ENCODE assay signal across 15 cellular contexts in the genomic region with DNA sequence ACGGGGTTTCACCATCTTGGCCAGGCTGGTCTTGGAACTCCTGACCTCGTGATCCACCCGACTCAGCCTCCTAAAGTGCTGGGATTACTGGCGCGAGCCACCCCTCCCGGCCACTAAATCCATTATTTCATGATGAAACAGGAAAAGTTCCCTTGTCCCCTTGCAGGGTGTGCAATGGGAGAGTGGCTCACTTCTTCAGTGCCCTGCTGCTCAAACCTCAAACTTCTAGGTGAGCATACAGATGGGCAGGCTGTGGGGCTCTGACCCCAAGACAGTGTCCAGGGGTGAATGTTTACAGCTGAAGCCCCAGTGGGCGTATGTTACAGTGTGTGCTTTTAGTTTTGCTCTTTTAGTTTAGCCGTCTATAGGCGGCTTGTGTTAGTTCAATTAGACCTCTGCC. TPM values are rescaled to one million over a fixed set of nuclear protein-coding genes. Genes with fewer than 3 reads are reported as not detected.
A peak's percentile ranks its signal among the peaks of the same experiment; 100 is the strongest.
DNase-seq lines count a peak whose midpoint lies in the region; ATAC-seq and TF ChIP-seq lines count a peak whose summit lies in the region.
"Had no signal": no experiment of that assay in that cellular context is flagged by ENCODE, and none has a peak within 500 bp of the region (broad histone marks: within the 10 kb centered on the region; RNA-seq: fewer than 3 reads in every experiment).

No MANE protein-coding gene starts in this region.

- 78 to 81% methylated on average over 9 of the region's 9 CpGs for WGBS in sigmoid colon, 2 donors

- ATAC-seq in SK-N-SH treated with all-trans-retinoic acid at 6 μM for 48 hours, result peak; percentile 9; the same call in 2 of the 3 replicates
- no peak for ATAC-seq in GM21825 (IDR thresholded peaks at IDR 0.05; ENCODE audit: unreplicated experiment)
- no peak for ATAC-seq in GM21717 (IDR thresholded peaks at IDR 0.05; ENCODE audit: unreplicated experiment)
- ATAC-seq: T-cell had no signal

- TF ChIP-seq EP300 in sigmoid colon (IDR thresholded peaks at IDR 0.05), result no peak

- peaks cover 44% of the 10 kb centered on the region for H3K36me3 Mint-ChIP-seq in Calu3 (ENCODE audit: insufficient read depth, unreplicated experiment)
- H3K36me3 Mint-ChIP-seq: naive thymus-derived CD4-positive, alpha-beta T cell; T-cell had no signal

- no peak for TF ChIP-seq CTCF in Calu3 (IDR thresholded peaks at IDR 0.05; ENCODE audit: unreplicated experiment)
- TF ChIP-seq CTCF in left ventricle myocardium inferior (IDR thresholded peaks at IDR 0.05; ENCODE audit: borderline replicate concordance), result no peak
- no peak for TF ChIP-seq CTCF in sigmoid colon (IDR thresholded peaks at IDR 0.05)

- DNase-seq in Calu3 (no peak), left ventricle myocardium inferior (no peak), sigmoid colon (no peak), OCI-M1 (lab: John Stamatoyannopoulos, UW) (no peak), T1000 (lab: John Stamatoyannopoulos, UW) (no peak)
- DNase-seq: activated CD4-positive, alpha-beta T cell treated with anti-CD3 and anti-CD28 coated beads for 48 hours; BE2C; Karpas-422; naive thymus-derived CD4-positive, alpha-beta T cell; NCI-H1930; T-cell had no signal

- no peak for TF ChIP-seq POLR2A in sigmoid colon (IDR thresholded peaks at IDR 0.05)

- intact Hi-C loops in Calu3 (cut with micrococcal nuclease; ENCODE audit: unreplicated experiment), result no loop called here
- intact Hi-C loops in left ventricle myocardium inferior (cut with micrococcal nuclease), result no loop called here
- intact Hi-C loops in sigmoid colon (cut with DNase I), result no loop called here

- no peaks in the 10 kb centered on the region for H3K27me3 Mint-ChIP-seq in Calu3 (ENCODE audit: unreplicated experiment)
- H3K27me3 Mint-ChIP-seq: T-cell had no signal

- no peaks in the 10 kb centered on the region for H3K9me3 Mint-ChIP-seq in Calu3 (ENCODE audit: low read depth, unreplicated experiment)
- H3K9me3 Mint-ChIP-seq: activated T-helper 1 cell treated with anti-CD3 and anti-CD28 coated beads, Interleukin-12 subunit alpha, Interleukin-12 subunit beta, Interleukin-2, Interleukin-4 antibody, amounts not matched to agents 30 ng/mL and 10 ng/mL and 1 ng/mL, durations not matched to agents 14 hours and 24 hours and 36 hours; naive thymus-derived CD4-positive, alpha-beta T cell; T-cell had no signal

- H3K4me3 ChIP-seq in left ventricle myocardium inferior (peak overlapping the region; percentile 43), sigmoid colon (peak overlapping the region in 3 of 4 donors; percentile 31 to 42 (median 41))

- H3K27ac Mint-ChIP-seq in Calu3 (ENCODE audit: unreplicated experiment), result peak overlapping the region; percentile 23
- H3K27ac Mint-ChIP-seq: activated T-helper 1 cell treated with anti-CD3 and anti-CD28 coated beads, Interleukin-12 subunit alpha, Interleukin-12 subunit beta, Interleukin-2, Interleukin-4 antibody, amounts not matched to agents 30 ng/mL and 10 ng/mL and 1 ng/mL, durations not matched to agents 14 hours and 24 hours and 36 hours; naive thymus-derived CD4-positive, alpha-beta T cell; T-cell had no signal

- H3K27ac ChIP-seq in left ventricle myocardium inferior (replicated peaks) (peak overlapping the region; percentile 86), sigmoid colon (peak overlapping the region; percentile 85 to 99 (median 96))

- H3K36me3 ChIP-seq in left ventricle myocardium inferior (peaks cover 4% of the 10 kb centered on the region), sigmoid colon (peaks cover 0 to 4% (median 0%) of the 10 kb centered on the region in 4 donors)

- H3K27me3 ChIP-seq in left ventricle myocardium inferior (ENCODE audit: low read depth) (no peaks in the 10 kb centered on the region), sigmoid colon (no peaks in the 10 kb centered on the region)
- H3K27me3 ChIP-seq: BE2C had no signal

- H3K9me3 ChIP-seq in left ventricle myocardium inferior (replicated peaks), result no peaks in the 10 kb centered on the region
- H3K9me3 ChIP-seq in sigmoid colon, result no peaks in the 10 kb centered on the region
- H3K9me3 ChIP-seq: BE2C had no signal

- peaks cover 22% of the 10 kb centered on the region for H3K4me1 Mint-ChIP-seq in Calu3 (ENCODE audit: low read depth, unreplicated experiment)
- H3K4me1 Mint-ChIP-seq: T-cell had no signal

- H3K4me1 ChIP-seq in left ventricle myocardium inferior (peaks cover 60% of the 10 kb centered on the region), sigmoid colon (peaks cover 0 to 77% (median 69%) of the 10 kb centered on the region in 4 donors)
- H3K4me1 ChIP-seq: BE2C had no signal

- CTCF ChIA-PET in Calu3 (lab: Charles Lee), result interaction anchor here (1.4 to 1.5 kb wide), 2 partner anchors 13 to 89 kb away, joined by 3 read pairs; no protein-coding TSS in a partner anchor

- no TSS peak for BruUV-seq in Calu3 (replicated peaks; lab: Mats Ljungman, UMichigan)

- no peak overlapping the region for H3K4me3 Mint-ChIP-seq in Calu3 (ENCODE audit: low read depth, unreplicated experiment)
- H3K4me3 Mint-ChIP-seq: activated T-helper 1 cell treated with anti-CD3 and anti-CD28 coated beads, Interleukin-12 subunit alpha, Interleukin-12 subunit beta, Interleukin-2, Interleukin-4 antibody, amounts not matched to agents 30 ng/mL and 10 ng/mL and 1 ng/mL, durations not matched to agents 14 hours and 24 hours and 36 hours; naive thymus-derived CD4-positive, alpha-beta T cell; T-cell had no signal

TF ChIP-seq in SK-N-SH treated with all-trans-retinoic acid at 6 μM for 48 hours, 23 proteins besides CTCF, POLR2A, EP300 and RAD21 (continues in another document):
- TF ChIP-seq ZNF565 (CRISPR knock-in tag; conservative IDR thresholded peaks at IDR 0.05; ENCODE audit: low read depth) (no peak), ZFP3 (CRISPR knock-in tag; IDR thresholded peaks at IDR 0.05) (no peak), ZNF8 (CRISPR knock-in tag; IDR thresholded peaks at IDR 0.05) (no peak), BACH2 (CRISPR knock-in tag; IDR thresholded peaks at IDR 0.05; ENCODE audit: borderline replicate concordance) (no peak), CREB5 (CRISPR knock-in tag; IDR thresholded peaks at IDR 0.05; ENCODE audit: low read depth) (no peak), ESRRG (CRISPR knock-in tag; IDR thresholded peaks at IDR 0.05) (no peak), CSDC2 (CRISPR knock-in tag; IDR thresholded peaks at IDR 0.05) (no peak), OSR1 (CRISPR knock-in tag; IDR thresholded peaks at IDR 0.05) (no peak)
- TF ChIP-seq, protein P1, sequence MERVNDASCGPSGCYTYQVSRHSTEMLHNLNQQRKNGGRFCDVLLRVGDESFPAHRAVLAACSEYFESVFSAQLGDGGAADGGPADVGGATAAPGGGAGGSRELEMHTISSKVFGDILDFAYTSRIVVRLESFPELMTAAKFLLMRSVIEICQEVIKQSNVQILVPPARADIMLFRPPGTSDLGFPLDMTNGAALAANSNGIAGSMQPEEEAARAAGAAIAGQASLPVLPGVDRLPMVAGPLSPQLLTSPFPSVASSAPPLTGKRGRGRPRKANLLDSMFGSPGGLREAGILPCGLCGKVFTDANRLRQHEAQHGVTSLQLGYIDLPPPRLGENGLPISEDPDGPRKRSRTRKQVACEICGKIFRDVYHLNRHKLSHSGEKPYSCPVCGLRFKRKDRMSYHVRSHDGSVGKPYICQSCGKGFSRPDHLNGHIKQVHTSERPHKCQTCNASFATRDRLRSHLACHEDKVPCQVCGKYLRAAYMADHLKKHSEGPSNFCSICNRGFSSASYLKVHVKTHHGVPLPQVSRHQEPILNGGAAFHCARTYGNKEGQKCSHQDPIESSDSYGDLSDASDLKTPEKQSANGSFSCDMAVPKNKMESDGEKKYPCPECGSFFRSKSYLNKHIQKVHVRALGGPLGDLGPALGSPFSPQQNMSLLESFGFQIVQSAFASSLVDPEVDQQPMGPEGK (CRISPR knock-in tag; IDR thresholded peaks at IDR 0.05; ENCODE audit: borderline replicate concordance), result no peak

RNA-seq across cellular contexts. Expression of gene GJC1, which starts 34.7 kb away (rescaled TPM):
- total RNA-seq in Calu3 (2022), result 75.9 and 114 TPM in 2 replicates
- total RNA-seq in left ventricle myocardium inferior, result 18.8 TPM
- 100 to 1,000 TPM in 1 of 4 donors, 10 to 100 TPM in 3; 68.0 to 134 (median 82.7) TPM for total RNA-seq in sigmoid colon
- 1 to 10 TPM in 1 of 3 donors, under 1 TPM in 2; 0.23 to 4.7 (median 0.60) TPM for polyA plus RNA-seq in sigmoid colon
- polyA plus RNA-seq: naive thymus-derived CD4-positive, alpha-beta T cell had no signal

RNA-seq across cellular contexts. Expression of gene ADAM11, which starts 36.6 kb away (rescaled TPM):
- 0.57 and 1.2 TPM in 2 replicates for total RNA-seq in Calu3 (2022)
- 7.3 TPM for total RNA-seq in left ventricle myocardium inferior
- total RNA-seq in sigmoid colon, result 1 to 10 TPM; 1.8 to 3.3 (median 3.2) TPM
- polyA plus RNA-seq in sigmoid colon, result under 1 TPM in 2 of 3 donors, not detected in 1; under 0.01 to 0.61 TPM

RNA-seq across cellular contexts. Expression of gene HIGD1B, which starts 52.3 kb away (rescaled TPM):
- total RNA-seq in Calu3 (2022) (not detected in 2 replicates), left ventricle myocardium inferior (18.3 TPM), sigmoid colon (1 to 10 TPM in 2 of 4 donors, not detected in 2; 1.8 to 2.5 TPM)
- polyA plus RNA-seq in sigmoid colon, result 1 to 10 TPM in 1 of 3 donors, not detected in 2; 1.1 TPM
- total RNA-seq: activated T-helper 1 cell treated with anti-CD3 and anti-CD28 coated beads, Interleukin-12 subunit alpha, Interleukin-12 subunit beta, Interleukin-2, Interleukin-4 antibody, amounts not matched to agents 30 ng/mL and 10 ng/mL and 1 ng/mL, durations not matched to agents 14 hours and 24 hours and 36 hours; naive thymus-derived CD4-positive, alpha-beta T cell; T-cell had no signal
- polyA plus RNA-seq: naive thymus-derived CD4-positive, alpha-beta T cell had no signal
